13 cellular contexts compared by ENCODE assay signal in the genomic region with DNA sequence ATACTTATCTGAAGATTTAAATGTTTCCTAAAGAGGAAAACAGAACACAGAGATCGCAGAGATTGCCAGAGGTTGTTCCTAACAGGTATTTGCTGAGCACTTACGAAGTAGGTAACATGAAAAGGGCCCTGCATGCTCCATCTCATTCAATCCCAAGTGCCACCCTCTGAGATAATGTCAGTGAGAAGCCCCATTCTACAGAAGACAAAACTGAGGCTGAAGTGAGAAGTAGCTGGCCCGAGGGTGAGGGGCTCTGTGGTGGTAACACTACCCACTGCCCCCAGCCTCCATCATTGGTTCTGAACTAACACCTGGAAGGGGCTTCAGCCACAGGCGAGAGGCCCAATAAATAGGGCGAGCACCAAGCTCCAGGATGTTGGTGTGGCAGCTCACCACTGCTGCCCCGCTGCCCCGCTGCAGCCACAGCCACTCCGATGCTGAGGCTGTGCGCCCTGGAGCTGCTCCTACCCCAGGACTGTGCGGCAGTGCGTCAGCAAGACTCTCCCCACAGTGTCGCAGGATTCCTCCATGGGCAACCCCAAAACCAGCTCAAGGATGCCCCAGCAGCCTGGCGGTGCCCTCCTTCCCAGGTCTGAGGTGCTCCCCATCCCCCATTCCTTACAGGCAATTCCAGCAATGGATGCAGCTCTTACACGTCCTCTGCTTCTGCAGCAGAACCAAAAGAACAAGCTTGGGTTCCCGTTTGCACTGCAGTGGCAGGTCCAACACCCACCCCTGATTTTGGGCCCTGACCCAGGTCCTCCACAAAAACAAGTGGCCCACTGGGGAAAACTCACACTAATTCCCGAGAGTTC. TPM values are rescaled to one million over a fixed set of nuclear protein-coding genes. Genes with fewer than 3 reads are reported as not detected.
A peak's percentile ranks its signal among the peaks of the same experiment; 100 is the strongest.
DNase-seq lines count a peak whose midpoint lies in the region; ATAC-seq and TF ChIP-seq lines count a peak whose summit lies in the region.
"Had no signal": no experiment of that assay in that cellular context is flagged by ENCODE, and none has a peak within 500 bp of the region (broad histone marks: within the 10 kb centered on the region; RNA-seq: fewer than 3 reads in every experiment).

No MANE protein-coding gene starts in this region.

- TF ChIP-seq POLR2A in gastroesophageal sphincter (IDR thresholded peaks at IDR 0.05) = no peak

- H4K20me1 ChIP-seq in osteoblast (ENCODE audit: insufficient read depth, low read length) = peaks cover 9% of the 10 kb centered on the region

- DNase-seq in coronary artery (ENCODE audit: low spot score) = peak; percentile 65
- DNase-seq in osteoblast (ENCODE audit: insufficient read length, low spot score, missing footprints) = peak; percentile 53
- DNase-seq in T-helper 2 cell = no peak
- no peak for DNase-seq in SW 1271 (lab: John Stamatoyannopoulos, UW)
- DNase-seq in NCI-H82 (lab: John Stamatoyannopoulos, UW) = no peak
- DNase-seq: Caco-2; CD4-positive, CD25-positive, alpha-beta regulatory T cell; CD8-positive, alpha-beta memory T cell; GDM1 had no signal

- H3K27me3 ChIP-seq in osteoblast (ENCODE audit: insufficient read depth, low read length) (no peaks in the 10 kb centered on the region), gastroesophageal sphincter (no peaks in the 10 kb centered on the region)
- H3K27me3 ChIP-seq: BLaER1 treated with 17β-estradiol and CSF1 and Interleukin-3, amounts not matched to agents 10 nM and 100 nM had no signal

- H3K36me3 ChIP-seq in HEK293 (ENCODE audit: control insufficient read depth in 2 of 2, insufficient read depth in 1 of 2, low read length in 2 of 2) (peaks cover 49 to 100% of the 10 kb centered on the region in 2 experiments), osteoblast (ENCODE audit: insufficient read depth, low read length) (peaks cover 84% of the 10 kb centered on the region), gastroesophageal sphincter (peaks cover 0 to 100% of the 10 kb centered on the region in 2 donors)

- WGBS in gastroesophageal sphincter (ENCODE audit: low coverage in 1 of 2), 2 donors = 88 to 96% methylated on average over 2 to 3 of the region's 16 CpGs

- POLR2A ChIA-PET in HEK293 (lab: Yijun Ruan, JAX) = interaction anchor here (0.6 kb wide), 1 partner anchor 841 kb away, joined by 4 read pairs; no protein-coding TSS in a partner anchor

- H3K27ac ChIP-seq in HEK293 (ENCODE audit: extremely low read depth, low read depth, low read length) (no peak overlapping the region), coronary artery (no peak overlapping the region), osteoblast (ENCODE audit: low read depth, low read length) (no peak overlapping the region), gastroesophageal sphincter (no peak overlapping the region)
- H3K27ac ChIP-seq: BLaER1 treated with 17β-estradiol and CSF1 and Interleukin-3, amounts not matched to agents 10 nM and 100 nM had no signal

- no peak overlapping the region for H3K4me2 ChIP-seq in osteoblast (ENCODE audit: insufficient read depth, low read length)
- H3K4me2 ChIP-seq: GM23338 had no signal

- TF ChIP-seq CTCF in HEK293 (tag by site-specific recombination; IDR thresholded peaks at IDR 0.05) (no peak), coronary artery (IDR thresholded peaks at IDR 0.05) (no peak), osteoblast (IDR thresholded peaks at IDR 0.05; ENCODE audit: extremely low read depth, low read depth, low read length) (no peak), gastroesophageal sphincter (IDR thresholded peaks at IDR 0.05) (no peak)

- no peak for TF ChIP-seq EP300 in gastroesophageal sphincter (IDR thresholded peaks at IDR 0.05)

- no peak overlapping the region for H2AFZ ChIP-seq in osteoblast (ENCODE audit: low read length)
- H2AFZ ChIP-seq: GM23338 had no signal

- H3K9me3 ChIP-seq in HEK293 (ENCODE audit: control insufficient read depth, insufficient read depth, low read depth, low read length) = no peaks in the 10 kb centered on the region
- no peaks in the 10 kb centered on the region for H3K9me3 ChIP-seq in osteoblast (ENCODE audit: low read depth, low read length)
- no peaks in the 10 kb centered on the region for H3K9me3 ChIP-seq in gastroesophageal sphincter
- H3K9me3 ChIP-seq: BLaER1 treated with 17β-estradiol and CSF1 and Interleukin-3, amounts not matched to agents 10 nM and 100 nM; Caco-2 had no signal

- H3K79me2 ChIP-seq in osteoblast (ENCODE audit: insufficient read depth, low read length) = peaks cover 85% of the 10 kb centered on the region

- CTCF ChIA-PET in HEK293 (lab: Yijun Ruan, JAX) = interaction anchor here (1.1 kb wide), 1 partner anchor 41 kb away, joined by 4 read pairs; no protein-coding TSS in a partner anchor

- H3K4me3 ChIP-seq in HEK293 (ENCODE audit: low read depth, low read length) = no peak overlapping the region
- H3K4me3 ChIP-seq in coronary artery = no peak overlapping the region
- H3K4me3 ChIP-seq in osteoblast (ENCODE audit: insufficient read depth, low read length) = no peak overlapping the region
- H3K4me3 ChIP-seq in gastroesophageal sphincter = no peak overlapping the region
- H3K4me3 ChIP-seq: BLaER1 treated with 17β-estradiol and CSF1 and Interleukin-3, amounts not matched to agents 10 nM and 100 nM; GM23338 had no signal

- H3K4me1 ChIP-seq in HEK293 (ENCODE audit: control insufficient read depth, insufficient read depth, low read length) = no peaks in the 10 kb centered on the region
- H3K4me1 ChIP-seq in osteoblast (ENCODE audit: insufficient read depth, low read length) = no peaks in the 10 kb centered on the region
- peaks cover 0 to 2% (median 0%) of the 10 kb centered on the region in 3 donors for H3K4me1 ChIP-seq in gastroesophageal sphincter

- ATAC-seq in gastroesophageal sphincter = no peak
- ATAC-seq: GM23338 had no signal

TF ChIP-seq in HEK293, 187 proteins besides CTCF, POLR2A, EP300 and RAD21:
- TF ChIP-seq ZNF248 (tag by site-specific recombination; IDR thresholded peaks at IDR 0.05) = no peak
- TF ChIP-seq, protein P1, sequence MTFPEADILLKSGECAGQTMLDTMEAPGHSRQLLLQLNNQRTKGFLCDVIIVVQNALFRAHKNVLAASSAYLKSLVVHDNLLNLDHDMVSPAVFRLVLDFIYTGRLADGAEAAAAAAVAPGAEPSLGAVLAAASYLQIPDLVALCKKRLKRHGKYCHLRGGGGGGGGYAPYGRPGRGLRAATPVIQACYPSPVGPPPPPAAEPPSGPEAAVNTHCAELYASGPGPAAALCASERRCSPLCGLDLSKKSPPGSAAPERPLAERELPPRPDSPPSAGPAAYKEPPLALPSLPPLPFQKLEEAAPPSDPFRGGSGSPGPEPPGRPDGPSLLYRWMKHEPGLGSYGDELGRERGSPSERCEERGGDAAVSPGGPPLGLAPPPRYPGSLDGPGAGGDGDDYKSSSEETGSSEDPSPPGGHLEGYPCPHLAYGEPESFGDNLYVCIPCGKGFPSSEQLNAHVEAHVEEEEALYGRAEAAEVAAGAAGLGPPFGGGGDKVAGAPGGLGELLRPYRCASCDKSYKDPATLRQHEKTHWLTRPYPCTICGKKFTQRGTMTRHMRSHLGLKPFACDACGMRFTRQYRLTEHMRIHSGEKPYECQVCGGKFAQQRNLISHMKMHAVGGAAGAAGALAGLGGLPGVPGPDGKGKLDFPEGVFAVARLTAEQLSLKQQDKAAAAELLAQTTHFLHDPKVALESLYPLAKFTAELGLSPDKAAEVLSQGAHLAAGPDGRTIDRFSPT (tag by site-specific recombination; IDR thresholded peaks at IDR 0.05) = 0 out of 2 replicates have a peak, but pooled peaks have one; percentile 38

RNA-seq across cellular contexts. Expression of a gene that starts 10.3 kb away (rescaled TPM):
- total RNA-seq in osteoblast = 104 and 174 TPM in 2 replicates
- total RNA-seq in gastroesophageal sphincter = 10 to 100 TPM; 24.8 to 91.5 (median 46.6) TPM

RNA-seq across cellular contexts. Expression of a gene that starts 20.5 kb away (rescaled TPM):
- total RNA-seq in osteoblast (1.4 and 2.7 TPM in 2 replicates), gastroesophageal sphincter (10 to 100 TPM in 2 of 4 donors, 1 to 10 TPM in 2; 7.1 to 20.7 (median 9.3) TPM)
- total RNA-seq: GM23338 had no signal

RNA-seq across cellular contexts. Expression of a gene that starts 54.4 kb away (rescaled TPM):
- total RNA-seq in osteoblast (76.0 and 78.5 TPM in 2 replicates), gastroesophageal sphincter (10 to 100 TPM; 51.8 to 85.3 (median 54.8) TPM)

Comparison
In these comparisons a context has a peak if more than half of its experiments do, and no peak if none do; other contexts are left out.
1. DNase-seq: peak in coronary artery (single experiment) and osteoblast (single experiment); none in T-helper 2 cell (0 of 5), SW 1271 (0 of 2) and NCI-H82 (single experiment).